ENCODE assay signal across 8 cellular contexts in genomic region chr5:40679071-40679997, GRCh38. TPM values are rescaled to one million over a fixed set of nuclear protein-coding genes. Genes with fewer than 3 reads are reported as not detected.
DNase-seq lines count a peak whose midpoint lies in the region; ATAC-seq, FAIRE-seq and TF ChIP-seq lines count a peak whose summit lies in the region.

Gene PTGER4 (plus strand): TSS chr5:40679915. CDS start chr5:40680994, 1,079 bp downstream.

- H3K4me1 ChIP-seq in osteoblast (ENCODE audit: insufficient read depth, low read length) (peaks cover 56% of the 10 kb centered on the region), testis (peaks cover 4% of the 10 kb centered on the region)

- TF ChIP-seq CTCF in osteoblast (IDR thresholded peaks at IDR 0.05; ENCODE audit: extremely low read depth, low read depth, low read length): no peak
- TF ChIP-seq CTCF in testis (IDR thresholded peaks at IDR 0.05): no peak

- DNase-seq in ELF-1 (ENCODE audit: low read depth, low spot score) (peak; percentile 81), H54 (ENCODE audit: insufficient read length, low spot score) (peak; percentile 99), LoVo (ENCODE audit: low spot score) (peak; percentile 95), glomerular endothelial cell (ENCODE audit: extremely low read depth, low read depth, low spot score) (no peak), osteoblast (ENCODE audit: insufficient read length, low spot score, missing footprints) (peak; percentile 99), testis (peak; percentile 92)
- peak; percentile 93 for DNase-seq in activated naive CD4-positive, alpha-beta T cell treated with anti-CD3 and anti-CD28 coated beads, Interleukin-2, amount 50 U/mL, for 16 hours

- H3K27me3 ChIP-seq in osteoblast (ENCODE audit: insufficient read depth, low read length): no peaks in the 10 kb centered on the region
- no peaks in the 10 kb centered on the region for H3K27me3 ChIP-seq in testis

- H3K27ac ChIP-seq in osteoblast (ENCODE audit: low read depth, low read length): peak within 1 kb of the TSS; percentile 77
- peak within 1 kb of the TSS; percentile 41 to 78 for H3K27ac ChIP-seq in testis

- ATAC-seq in SK-N-SH treated with all-trans-retinoic acid at 6 μM for 48 hours: peak; percentile 99

- peak within 1 kb of the TSS; percentile 96 for H2AFZ ChIP-seq in osteoblast (ENCODE audit: low read length)

- peak within 1 kb of the TSS; percentile 96 for H3K4me2 ChIP-seq in osteoblast (ENCODE audit: insufficient read depth, low read length)

- TF ChIP-seq POLR2A in H54 (IDR thresholded peaks at IDR 0.05; ENCODE audit: low read depth, low read length): peak; percentile 61
- TF ChIP-seq POLR2A in testis (IDR thresholded peaks at IDR 0.05): no peak

- H4K20me1 ChIP-seq in osteoblast (ENCODE audit: insufficient read depth, low read length): no peaks in the 10 kb centered on the region

- peaks cover 44% of the 10 kb centered on the region for H3K79me2 ChIP-seq in osteoblast (ENCODE audit: insufficient read depth, low read length)

- FAIRE-seq in H54 (lab: Jason Lieb, UNC): peak; percentile 85

- H3K36me3 ChIP-seq in osteoblast (ENCODE audit: insufficient read depth, low read length): no peaks in the 10 kb centered on the region
- H3K36me3 ChIP-seq in testis (ENCODE audit: low read depth, missing control alignments): no peaks in the 10 kb centered on the region

- intact Hi-C loops in testis (cut with DNase I; ENCODE audit: low total_unique reads): no loop called here

- H3K9me3 ChIP-seq in osteoblast (ENCODE audit: low read depth, low read length): no peaks in the 10 kb centered on the region
- no peaks in the 10 kb centered on the region for H3K9me3 ChIP-seq in testis

- 1% methylated on average over 33 to 63 of the region's 67 CpGs for WGBS in testis, 2 donors

- peak within 1 kb of the TSS; percentile 81 for H3K4me3 ChIP-seq in osteoblast (ENCODE audit: insufficient read depth, low read length)
- peak within 1 kb of the TSS; percentile 62 to 65 for H3K4me3 ChIP-seq in testis

TF ChIP-seq in SK-N-SH treated with all-trans-retinoic acid at 6 μM for 48 hours, 23 proteins besides CTCF, POLR2A, EP300 and RAD21:
- TF ChIP-seq ESRRG (CRISPR knock-in tag; IDR thresholded peaks at IDR 0.05) (no peak), TCF4 (CRISPR knock-in tag; IDR thresholded peaks at IDR 0.05; ENCODE audit: borderline replicate concordance) (no peak), TOX (CRISPR knock-in tag; IDR thresholded peaks at IDR 0.05; ENCODE audit: borderline replicate concordance) (no peak), SNAI2 (CRISPR knock-in tag; IDR thresholded peaks at IDR 0.05) (no peak), ISL1 (CRISPR knock-in tag; IDR thresholded peaks at IDR 0.05) (no peak), ARNTL (CRISPR knock-in tag; IDR thresholded peaks at IDR 0.05; ENCODE audit: borderline replicate concordance, low read depth) (no peak), GLIS3 (CRISPR knock-in tag; IDR thresholded peaks at IDR 0.05) (no peak), OSR1 (CRISPR knock-in tag; IDR thresholded peaks at IDR 0.05) (no peak), CREB5 (CRISPR knock-in tag; IDR thresholded peaks at IDR 0.05; ENCODE audit: low read depth) (no peak), CSRNP3 (CRISPR knock-in tag; IDR thresholded peaks at IDR 0.05) (no peak)
TF ChIP-seq in SK-N-SH treated with all-trans-retinoic acid at 6 μM for 48 hours: peak in this region for 0.

RNA-seq across cellular contexts. Expression of gene PTGER4, which starts in this region (rescaled TPM):
- total RNA-seq in glomerular endothelial cell (31.3 and 55.1 TPM in 2 replicates), osteoblast (10.6 and 15.2 TPM in 2 replicates), testis (10 to 100 TPM; 10.1 to 10.4 TPM)
- 8.7 TPM for polyA plus RNA-seq in testis (ENCODE audit: insufficient read depth, low read depth, low replicate concordance)
